In genomic region chr3:182711261-182711683, GRCh38 we compare ENCODE assay signal across 27 cellular contexts.
DNase-seq lines count a peak whose midpoint lies in the region; ATAC-seq and TF ChIP-seq lines count a peak whose summit lies in the region.
"Had no signal": no experiment of that assay in that cellular context is flagged by ENCODE, and none has a peak within 500 bp of the region (broad histone marks: within the 10 kb centered on the region; RNA-seq: fewer than 3 reads in every experiment).

No MANE protein-coding gene starts in this region.

- H3K4me3 ChIP-seq in right lobe of liver = no peak overlapping the region
- H3K4me3 ChIP-seq: esophagus squamous epithelium, SK-N-MC, transverse colon had no signal

- peak; percentile 81 to 87 for DNase-seq in AML-193 (lab: John Stamatoyannopoulos, UW)
- peak; percentile 89 for DNase-seq in NCI-H82 (lab: John Stamatoyannopoulos, UW)
- DNase-seq in SKM-1 treated with dmso at 0.1 percent for 144 hours (lab: John Stamatoyannopoulos, UW; ENCODE audit: unreplicated experiment) = peak; percentile 88
- no peak for DNase-seq in right lobe of liver
- no peak for DNase-seq in hepatic stellate cell (ENCODE audit: low spot score)
- no peak for DNase-seq in NCI-H1417 treated with DMSO at 0.1 percent for 48 hours (lab: John Stamatoyannopoulos, UW)
- no peak for DNase-seq in naive thymus-derived CD8-positive, alpha-beta T cell
- DNase-seq: 8988T; activated CD8-positive, alpha-beta T cell treated with anti-CD3 and anti-CD28 coated beads, Interleukin-2, amount 10 ng/mL, durations not matched to agents 7 days and 5 days; activated T-cell treated with anti-CD3 and anti-CD28 coated beads for 4 hours; amygdala; Calu3; DMS79; esophagus squamous epithelium; GDM1; kidney; NCI-H524 treated with DMSO at 0.1 percent for 48 hours; nephron progenitor cell; transverse colon had no signal

- H3K27me3 ChIP-seq in right lobe of liver = no peaks in the 10 kb centered on the region
- H3K27me3 ChIP-seq: esophagus squamous epithelium, foreskin keratinocyte, transverse colon had no signal

- TF ChIP-seq POLR2A in right lobe of liver (IDR thresholded peaks at IDR 0.05) = no peak

- no peaks in the 10 kb centered on the region for H3K9me3 Mint-ChIP-seq in naive thymus-derived CD8-positive, alpha-beta T cell
- H3K9me3 Mint-ChIP-seq: activated naive CD4-positive, alpha-beta T cell treated with anti-CD3 and anti-CD28 coated beads, Interleukin-2, amount 50 U/mL, for 24 hours; activated T-helper 2 cell treated with anti-CD3 and anti-CD28 coated beads, Interferon-gamma antibody, Interleukin-2, Interleukin-4, amounts not matched to agents 10 μg/mL and 5 μg/mL and 100 μg/mL, durations not matched to agents 14 hours and 24 hours and 36 hours; CD4-positive, CD25-positive, alpha-beta regulatory T cell; IgD-negative memory B cell; nephron progenitor cell; stimulated activated memory B cell treated with anti-CD40 and anti-IgM and Interleukin-4, amounts not matched to agents 10 μg/mL and 1 μg/mL and 100 μg/mL, for 72 hours had no signal

- 27% methylated on average over 3 of the region's 3 CpGs for WGBS in right lobe of liver (ENCODE audit: insufficient coverage, low coverage, low lambda C conversion rate, missing lambda C conversion rate)

- ATAC-seq in right lobe of liver = peak; percentile 62 to 86 (median 70)
- ATAC-seq in HG03442 (IDR thresholded peaks at IDR 0.05; ENCODE audit: unreplicated experiment) = no peak
- no peak for ATAC-seq in naive thymus-derived CD8-positive, alpha-beta T cell
- ATAC-seq: stimulated activated memory B cell treated with anti-CD40 and anti-IgM and Interleukin-4, amounts not matched to agents 10 μg/mL and 1 μg/mL and 100 μg/mL, for 72 hours had no signal

- H3K4me1 ChIP-seq in right lobe of liver = peaks cover 0 to 25% (median 2%) of the 10 kb centered on the region in 4 donors
- H3K4me1 ChIP-seq: foreskin keratinocyte had no signal

- H3K9me3 ChIP-seq in right lobe of liver = no peaks in the 10 kb centered on the region
- H3K9me3 ChIP-seq: esophagus squamous epithelium, transverse colon had no signal

- POLR2A ChIA-PET in naive thymus-derived CD8-positive, alpha-beta T cell (lab: Charles Lee) = no interaction called here

- no peak overlapping the region for H3K27ac Mint-ChIP-seq in naive thymus-derived CD8-positive, alpha-beta T cell
- H3K27ac Mint-ChIP-seq: activated CD8-positive, alpha-beta T cell treated with anti-CD3 and anti-CD28 coated beads, Interleukin-2, amount 10 ng/mL, durations not matched to agents 7 days and 5 days; activated naive CD4-positive, alpha-beta T cell treated with anti-CD3 and anti-CD28 coated beads, Interleukin-2, amount 50 U/mL, for 24 hours; activated T-helper 2 cell treated with anti-CD3 and anti-CD28 coated beads, Interferon-gamma antibody, Interleukin-2, Interleukin-4, amounts not matched to agents 10 μg/mL and 5 μg/mL and 100 μg/mL, durations not matched to agents 14 hours and 24 hours and 36 hours; CD4-positive, CD25-positive, alpha-beta regulatory T cell; nephron progenitor cell; stimulated activated memory B cell treated with anti-CD40 and anti-IgM and Interleukin-4, amounts not matched to agents 10 μg/mL and 1 μg/mL and 100 μg/mL, for 72 hours had no signal

- H3K4me1 Mint-ChIP-seq in naive thymus-derived CD8-positive, alpha-beta T cell = peaks cover 3 to 6% (median 4%) of the 10 kb centered on the region in 4 donors

- intact Hi-C loops in right lobe of liver (cut with DNase I) = loop anchor here in 1 of 2 donors (10.0 kb wide), 1 partner anchor 124 kb away; no protein-coding TSS in a partner anchor

- H3K27me3 Mint-ChIP-seq in naive thymus-derived CD8-positive, alpha-beta T cell = peaks cover 0 to 7% (median 2%) of the 10 kb centered on the region in 5 donors

- no peaks in the 10 kb centered on the region for H3K36me3 ChIP-seq in right lobe of liver
- H3K36me3 ChIP-seq: esophagus squamous epithelium, transverse colon had no signal

- no peak overlapping the region for H3K4me3 Mint-ChIP-seq in naive thymus-derived CD8-positive, alpha-beta T cell
- H3K4me3 Mint-ChIP-seq: activated CD8-positive, alpha-beta T cell treated with anti-CD3 and anti-CD28 coated beads, Interleukin-2, amount 10 ng/mL, durations not matched to agents 7 days and 5 days; activated naive CD4-positive, alpha-beta T cell treated with anti-CD3 and anti-CD28 coated beads, Interleukin-2, amount 50 U/mL, for 24 hours; CD4-positive, CD25-positive, alpha-beta regulatory T cell; IgD-negative memory B cell; nephron progenitor cell; stimulated activated memory B cell treated with anti-CD40 and anti-IgM and Interleukin-4, amounts not matched to agents 10 μg/mL and 1 μg/mL and 100 μg/mL, for 72 hours had no signal

- H3K36me3 Mint-ChIP-seq in naive thymus-derived CD8-positive, alpha-beta T cell = no peaks in the 10 kb centered on the region
- H3K36me3 Mint-ChIP-seq: activated naive CD4-positive, alpha-beta T cell treated with anti-CD3 and anti-CD28 coated beads, Interleukin-2, amount 50 U/mL, for 24 hours; CD4-positive, CD25-positive, alpha-beta regulatory T cell; IgD-negative memory B cell; stimulated activated memory B cell treated with anti-CD40 and anti-IgM and Interleukin-4, amounts not matched to agents 10 μg/mL and 1 μg/mL and 100 μg/mL, for 72 hours had no signal

- TF ChIP-seq CTCF in right lobe of liver (IDR thresholded peaks at IDR 0.05) = no peak

- peak overlapping the region; percentile 46 to 56 (median 52) for H3K27ac ChIP-seq in right lobe of liver
- H3K27ac ChIP-seq: esophagus squamous epithelium, foreskin keratinocyte, SK-N-MC, transverse colon had no signal

Comparison
In these comparisons a context has a peak if more than half of its experiments do, and no peak if none do; other contexts are left out.
1. DNase-seq: peak in AML-193 (2 of 2), NCI-H82 (single experiment) and SKM-1 treated with dmso at 0.1 percent for 144 hours (single experiment); none in right lobe of liver (0 of 3), hepatic stellate cell (single experiment), NCI-H1417 treated with DMSO at 0.1 percent for 48 hours (single experiment) and naive thymus-derived CD8-positive, alpha-beta T cell (0 of 10).
2. ATAC-seq: peak in right lobe of liver (4 of 4); none in HG03442 (single experiment) and naive thymus-derived CD8-positive, alpha-beta T cell (0 of 2).